Comparison of ENCODE assay signal across 26 cellular contexts in genomic region chr4:165318982-165319381, GRCh38. TPM values are rescaled to one million over a fixed set of nuclear protein-coding genes. Genes with fewer than 3 reads are reported as not detected.
"Had no signal": no experiment of that assay in that cellular context is flagged by ENCODE, and none has a peak within 500 bp of the region (broad histone marks: within the 10 kb centered on the region; RNA-seq: fewer than 3 reads in every experiment).

No MANE protein-coding gene starts in this region.

- ATAC-seq: activated CD8-positive, alpha-beta T cell treated with anti-CD3 and anti-CD28 coated beads for 36 hours; activated naive CD4-positive, alpha-beta T cell treated with anti-CD3 and anti-CD28 coated beads, Interleukin-2, amount 50 U/mL, for 72 hours; body of pancreas; Right ventricle myocardium inferior had no signal

- H3K27ac Mint-ChIP-seq: activated CD4-positive, alpha-beta T cell treated with anti-CD3 and anti-CD28 coated beads, Interleukin-2, amount 10 ng/mL, durations not matched to agents 24 days and 14 days; activated CD8-positive, alpha-beta T cell treated with anti-CD3 and anti-CD28 coated beads for 36 hours; activated naive CD4-positive, alpha-beta T cell treated with anti-CD3 and anti-CD28 coated beads for 36 hours; activated naive CD4-positive, alpha-beta T cell treated with anti-CD3 and anti-CD28 coated beads, Interleukin-2, amount 50 U/mL, for 72 hours; activated T-cell treated with anti-CD3 and anti-CD28 coated beads, Interleukin-2, amount 50 U/mL, for 24 hours; activated T-helper 2 cell treated with anti-CD3 and anti-CD28 coated beads, Interferon-gamma antibody, Interleukin-2, Interleukin-4, amounts not matched to agents 10 μg/mL and 5 μg/mL and 100 μg/mL, durations not matched to agents 14 hours and 24 hours and 36 hours had no signal

- H3K4me3 Mint-ChIP-seq: activated CD4-positive, alpha-beta T cell treated with anti-CD3 and anti-CD28 coated beads, Interleukin-2, amount 10 ng/mL, durations not matched to agents 24 days and 14 days; activated CD8-positive, alpha-beta T cell treated with anti-CD3 and anti-CD28 coated beads for 36 hours; activated naive CD4-positive, alpha-beta T cell treated with anti-CD3 and anti-CD28 coated beads for 36 hours; activated T-cell treated with anti-CD3 and anti-CD28 coated beads, Interleukin-2, amount 50 U/mL, for 24 hours had no signal

- DNase-seq: activated CD4-positive, alpha-beta T cell treated with anti-CD3 and anti-CD28 coated beads, Interleukin-2, amount 10 ng/mL, durations not matched to agents 24 days and 14 days; activated CD4-positive, alpha-beta T cell treated with anti-CD3 and anti-CD28 coated beads, Interleukin-2, amount 50 U/mL, for 4 hours; activated CD8-positive, alpha-beta T cell treated with anti-CD3 and anti-CD28 coated beads for 36 hours; activated gamma-delta T cell; activated naive CD4-positive, alpha-beta T cell treated with anti-CD3 and anti-CD28 coated beads for 36 hours; activated T-cell treated with anti-CD3 and anti-CD28 coated beads, Interleukin-2, amount 50 U/mL, for 24 hours; adrenal gland; body of pancreas; NCI-H1092 treated with DMSO at 0.1 percent for 48 hours; NCI-H1436; NCI-H1694; NCI-H1930; NCI-H2081 treated with DMSO at 0.1 percent for 48 hours; NCI-H226; NCI-H510A; NCI-H526; PC-9; SIG-M5; T1000; WERI-Rb-1 had no signal

- H3K4me1 Mint-ChIP-seq: activated CD4-positive, alpha-beta T cell treated with anti-CD3 and anti-CD28 coated beads, Interleukin-2, amount 10 ng/mL, durations not matched to agents 24 days and 14 days had no signal

- H3K27me3 Mint-ChIP-seq: activated CD4-positive, alpha-beta T cell treated with anti-CD3 and anti-CD28 coated beads, Interleukin-2, amount 10 ng/mL, durations not matched to agents 24 days and 14 days; activated CD8-positive, alpha-beta T cell treated with anti-CD3 and anti-CD28 coated beads for 36 hours; activated T-cell treated with anti-CD3 and anti-CD28 coated beads, Interleukin-2, amount 50 U/mL, for 24 hours had no signal

- H3K9me3 Mint-ChIP-seq: activated CD4-positive, alpha-beta T cell treated with anti-CD3 and anti-CD28 coated beads, Interleukin-2, amount 10 ng/mL, durations not matched to agents 24 days and 14 days; activated CD8-positive, alpha-beta T cell treated with anti-CD3 and anti-CD28 coated beads for 36 hours; activated naive CD4-positive, alpha-beta T cell treated with anti-CD3 and anti-CD28 coated beads for 36 hours; activated naive CD4-positive, alpha-beta T cell treated with anti-CD3 and anti-CD28 coated beads, Interleukin-2, amount 50 U/mL, for 72 hours; activated T-cell treated with anti-CD3 and anti-CD28 coated beads, Interleukin-2, amount 50 U/mL, for 24 hours; activated T-helper 2 cell treated with anti-CD3 and anti-CD28 coated beads, Interferon-gamma antibody, Interleukin-2, Interleukin-4, amounts not matched to agents 10 μg/mL and 5 μg/mL and 100 μg/mL, durations not matched to agents 14 hours and 24 hours and 36 hours had no signal

RNA-seq across cellular contexts. Expression of gene CPE, which starts 59.8 kb away (rescaled TPM):
- total RNA-seq: activated CD4-positive, alpha-beta T cell treated with anti-CD3 and anti-CD28 coated beads, Interleukin-2, amount 10 ng/mL, durations not matched to agents 24 days and 14 days; activated CD8-positive, alpha-beta memory T cell treated with anti-CD3 and anti-CD28 coated beads for 36 hours; activated CD8-positive, alpha-beta T cell treated with anti-CD3 and anti-CD28 coated beads for 36 hours; activated naive CD4-positive, alpha-beta T cell treated with anti-CD3 and anti-CD28 coated beads, Interleukin-2, amount 50 U/mL, for 72 hours; OCI-LY7; T-helper 1 cell treated with Interleukin-12 subunit alpha and Interleukin-12 subunit beta and Interleukin-4 antibody, amounts not matched to agents 30 ng/mL and 1 ng/mL, for 36 hours had no signal
